Comparison of ENCODE assay signal across 10 cellular contexts in the genomic region with DNA sequence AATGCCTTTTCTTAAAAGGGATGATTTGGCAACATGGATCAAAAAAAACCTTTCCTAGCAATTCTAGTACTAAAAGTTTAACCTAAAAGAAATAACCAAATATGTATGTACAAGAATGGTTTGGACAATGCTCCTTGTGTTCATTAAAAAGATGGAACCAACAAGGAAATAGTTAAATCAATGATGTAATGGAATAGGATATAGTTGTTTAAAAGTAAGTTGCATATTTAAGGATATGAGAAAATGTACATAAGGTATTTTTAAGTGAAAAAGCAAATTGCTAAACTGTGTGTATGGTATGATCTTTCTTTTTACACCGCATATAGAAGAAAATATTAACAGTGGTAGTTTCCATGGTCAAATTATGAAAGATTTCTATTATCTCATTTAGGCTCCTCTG. TPM values are rescaled to one million over a fixed set of nuclear protein-coding genes. Genes with fewer than 3 reads are reported as not detected.
"Had no signal": no experiment of that assay in that cellular context is flagged by ENCODE, and none has a peak within 500 bp of the region (broad histone marks: within the 10 kb centered on the region; RNA-seq: fewer than 3 reads in every experiment).

No MANE protein-coding gene starts in this region.

- H3K9me3 ChIP-seq: HAP-1 had no signal

- H3K36me3 ChIP-seq: HAP-1 had no signal

- ATAC-seq: HCT116 had no signal

- H3K4me1 ChIP-seq: HAP-1 had no signal

- H3K27ac ChIP-seq: GM23248 had no signal

- H3K4me3 ChIP-seq: GM23248, HAP-1 had no signal

- H2AFZ ChIP-seq: GM23248 had no signal

- H3K9ac ChIP-seq: GM23248 had no signal

- DNase-seq: GM23248, GOT3, H7, KG1 had no signal

- FAIRE-seq: HTR-8/SVneo had no signal

RNA-seq across cellular contexts. Expression of gene SLC30A10, which starts 12.1 kb away (rescaled TPM):
- total RNA-seq: GM23248, H4, HT-29 had no signal
- polyA plus RNA-seq: GM23248, IgD-negative memory B cell had no signal
